Comparison of ENCODE assay signal across 1 cellular context in genomic region chr5:68745459-68745858, GRCh38.
TF ChIP-seq lines count a peak whose summit lies in the region.

No MANE protein-coding gene starts in this region.

TF ChIP-seq in SK-N-SH treated with all-trans-retinoic acid at 6 μM for 48 hours, 23 proteins besides CTCF, POLR2A, EP300 and RAD21 (continued from another document):
- TF ChIP-seq TSHZ2 (CRISPR knock-in tag; IDR thresholded peaks at IDR 0.05), result no peak
- TF ChIP-seq ESRRG (CRISPR knock-in tag; IDR thresholded peaks at IDR 0.05), result no peak
- TF ChIP-seq TOX (CRISPR knock-in tag; IDR thresholded peaks at IDR 0.05; ENCODE audit: borderline replicate concordance), result no peak
- TF ChIP-seq CSRNP3 (CRISPR knock-in tag; IDR thresholded peaks at IDR 0.05), result no peak
- no peak for TF ChIP-seq ZNF565 (CRISPR knock-in tag; conservative IDR thresholded peaks at IDR 0.05; ENCODE audit: low read depth)
- no peak for TF ChIP-seq RARB (CRISPR knock-in tag; IDR thresholded peaks at IDR 0.05)
- TF ChIP-seq ZC3H10 (CRISPR knock-in tag; IDR thresholded peaks at IDR 0.05), result no peak
- no peak for TF ChIP-seq ISL1 (CRISPR knock-in tag; IDR thresholded peaks at IDR 0.05)
- no peak for TF ChIP-seq ZNF70 (CRISPR knock-in tag; IDR thresholded peaks at IDR 0.05)
- no peak for TF ChIP-seq TCF4 (CRISPR knock-in tag; IDR thresholded peaks at IDR 0.05; ENCODE audit: borderline replicate concordance)
- TF ChIP-seq BACH2 (CRISPR knock-in tag; IDR thresholded peaks at IDR 0.05; ENCODE audit: borderline replicate concordance), result no peak
- no peak for TF ChIP-seq SNAI2 (CRISPR knock-in tag; IDR thresholded peaks at IDR 0.05)
